Comparison of ENCODE assay signal across 20 cellular contexts in the genomic region with DNA sequence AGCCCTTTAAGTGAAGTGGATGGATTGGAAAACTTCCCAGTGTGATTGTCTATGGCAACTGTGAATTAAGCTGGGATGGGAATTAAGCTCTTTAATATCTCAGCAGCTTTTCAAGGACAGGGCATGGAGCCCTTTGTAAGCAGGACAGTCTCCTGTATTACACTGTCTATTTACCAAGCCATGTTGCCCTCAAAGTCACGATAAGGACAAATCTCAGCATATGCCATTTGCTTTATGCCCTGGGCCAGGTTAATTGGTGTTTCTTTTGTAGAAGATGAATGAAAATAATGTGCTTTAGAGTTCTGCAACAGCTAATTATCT. TPM values are rescaled to one million over a fixed set of nuclear protein-coding genes. Genes with fewer than 3 reads are reported as not detected.
DNase-seq lines count a peak whose midpoint lies in the region; ATAC-seq and TF ChIP-seq lines count a peak whose summit lies in the region.
"Had no signal": no experiment of that assay in that cellular context is flagged by ENCODE, and none has a peak within 500 bp of the region (broad histone marks: within the 10 kb centered on the region; RNA-seq: fewer than 3 reads in every experiment).

No MANE protein-coding gene starts in this region.

- no peak overlapping the region for H3K18ac ChIP-seq in mesenchymal stem cell (ENCODE audit: low read depth in 1 of 2, low read length in 2 of 2)

- H4K91ac ChIP-seq in mesenchymal stem cell (ENCODE audit: low read length), result no peak overlapping the region

- 92% methylated on average over 1 of the region's 1 CpG for WGBS in SK-N-SH (ENCODE audit: low lambda C conversion rate)
- WGBS in mesenchymal stem cell, result 100% methylated on average over 1 of the region's 1 CpG
- WGBS in suprapubic skin, result 94% methylated on average over 1 of the region's 1 CpG

- H3K36me3 Mint-ChIP-seq in WTC11, result peaks cover 46% of the 10 kb centered on the region

- no peak overlapping the region for H4K8ac ChIP-seq in mesenchymal stem cell (ENCODE audit: low read length)

- no peak overlapping the region for H2BK12ac ChIP-seq in mesenchymal stem cell (ENCODE audit: low read length in 2 of 2)

- no peak overlapping the region for H3K23ac ChIP-seq in mesenchymal stem cell (ENCODE audit: low read length in 2 of 2)

- peaks cover 27% of the 10 kb centered on the region for H3K79me1 ChIP-seq in mesenchymal stem cell (replicated peaks; ENCODE audit: low read length, poor library complexity, severe bottlenecking)

- H3K36me3 ChIP-seq in SK-N-SH (replicated peaks in 1 of 2; ENCODE audit: control insufficient read depth in 1 of 2, insufficient read depth in 2 of 2, low read length in 1 of 2), result peaks cover 88% of the 10 kb centered on the region in 2 experiments
- H3K36me3 ChIP-seq in mesenchymal stem cell (ENCODE audit: control insufficient read depth in 1 of 2, insufficient read depth in 2 of 2, low read depth in 1 of 2, low read length in 2 of 2), result peaks cover 26 to 88% of the 10 kb centered on the region in 2 experiments
- H3K36me3 ChIP-seq in suprapubic skin, result peaks cover 89% of the 10 kb centered on the region

- no peak overlapping the region for H2BK120ac ChIP-seq in mesenchymal stem cell (ENCODE audit: low read depth, low read length)

- H3K9ac ChIP-seq in SK-N-SH (no peak overlapping the region), mesenchymal stem cell (ENCODE audit: low read length) (peak overlapping the region; percentile 59)

- TF ChIP-seq EP300 in SK-N-SH (IDR thresholded peaks at IDR 0.05; ENCODE audit: borderline replicate concordance in 1 of 2, low read depth in 1 of 2, low read length in 1 of 2) (no peak), suprapubic skin (IDR thresholded peaks at IDR 0.05) (no peak)

- no peaks in the 10 kb centered on the region for H3K27me3 Mint-ChIP-seq in WTC11 (ENCODE audit: low read depth)
- H3K27me3 Mint-ChIP-seq: T-cell had no signal

- peak overlapping the region; percentile 33 for H2AK5ac ChIP-seq in mesenchymal stem cell (ENCODE audit: low read length, severe bottlenecking)

- no peak overlapping the region for H3K4ac ChIP-seq in mesenchymal stem cell (ENCODE audit: low read depth in 1 of 2, low read length in 2 of 2)

- H3K4me3 ChIP-seq in SK-N-SH (ENCODE audit: low read depth in 2 of 2, low read length in 1 of 2) (no peak overlapping the region), mesenchymal stem cell (ENCODE audit: insufficient read depth in 1 of 2, low read depth in 1 of 2, low read length in 2 of 2) (no peak overlapping the region), suprapubic skin (no peak overlapping the region)
- H3K4me3 ChIP-seq: prostate gland, skin epidermis had no signal

- no peak for ATAC-seq in SK-N-SH treated with all-trans-retinoic acid at 6 μM for 48 hours
- ATAC-seq in WTC11, result no peak
- ATAC-seq: HCT116, T-cell had no signal

- H3K27ac ChIP-seq in SK-N-SH (ENCODE audit: low read depth in 2 of 2, low read length in 1 of 2) (peak overlapping the region in 1 of 2 experiments; percentile 49; a peak in 2 of 4 replicates), mesenchymal stem cell (ENCODE audit: low read length, poor library complexity, severe bottlenecking) (no peak overlapping the region), suprapubic skin (no peak overlapping the region)
- H3K27ac ChIP-seq: prostate gland, skin epidermis had no signal

- no peak overlapping the region for H3K4me3 Mint-ChIP-seq in WTC11
- H3K4me3 Mint-ChIP-seq: CD14-positive monocyte, nephron progenitor cell, T-cell had no signal

- H3K9me3 ChIP-seq in SK-N-SH, result no peaks in the 10 kb centered on the region
- H3K9me3 ChIP-seq in mesenchymal stem cell (ENCODE audit: control insufficient read depth, low read length), result no peaks in the 10 kb centered on the region
- H3K9me3 ChIP-seq in suprapubic skin, result no peaks in the 10 kb centered on the region
- H3K9me3 ChIP-seq: prostate gland had no signal

- peaks cover 38% of the 10 kb centered on the region for H3F3A ChIP-seq in SK-N-SH (replicated peaks; ENCODE audit: insufficient read depth)

- no peak overlapping the region for H3K14ac ChIP-seq in mesenchymal stem cell (ENCODE audit: low read length in 2 of 2)

- no peaks in the 10 kb centered on the region for H3K9me2 ChIP-seq in SK-N-SH

- peaks cover 90% of the 10 kb centered on the region for H3K79me2 ChIP-seq in SK-N-SH (ENCODE audit: insufficient read depth)

- no peak for TF ChIP-seq RAD21 in SK-N-SH (IDR thresholded peaks at IDR 0.05; ENCODE audit: low read length)

- no peak overlapping the region for H3K27ac Mint-ChIP-seq in WTC11
- H3K27ac Mint-ChIP-seq: nephron progenitor cell, T-cell had no signal

- H3K9me3 Mint-ChIP-seq in WTC11, result no peaks in the 10 kb centered on the region
- H3K9me3 Mint-ChIP-seq: CD14-positive monocyte, nephron progenitor cell, T-cell had no signal

- no peaks in the 10 kb centered on the region for H4K20me1 ChIP-seq in SK-N-SH (ENCODE audit: insufficient read depth)

- CTCF ChIA-PET in SK-N-SH (lab: Yijun Ruan, JAX), result interaction anchor here (0.7 to 2.4 kb wide), 5 partner anchors 7 to 144 kb away, joined by 3 to 16 read pairs (median 3); no protein-coding TSS in a partner anchor
- CTCF ChIA-PET in WTC11 (lab: Charles Lee), result interaction anchor here (0.6 to 1.1 kb wide), 3 partner anchors 15 to 92 kb away, joined by 3 read pairs; no protein-coding TSS in a partner anchor

- no peaks in the 10 kb centered on the region for H3K4me1 Mint-ChIP-seq in WTC11
- H3K4me1 Mint-ChIP-seq: nephron progenitor cell had no signal

- H3K27me3 ChIP-seq in SK-N-SH (ENCODE audit: insufficient read depth), result no peaks in the 10 kb centered on the region
- H3K27me3 ChIP-seq in mesenchymal stem cell (ENCODE audit: control insufficient read depth in 1 of 2, insufficient read depth in 1 of 2, low read length in 2 of 2), result no peaks in the 10 kb centered on the region
- H3K27me3 ChIP-seq in suprapubic skin, result no peaks in the 10 kb centered on the region

- POLR2A ChIA-PET in SK-N-SH (lab: Yijun Ruan, JAX), result no interaction called here
- POLR2A ChIA-PET in WTC11 (lab: Charles Lee), result no interaction called here

- H3K4me2 ChIP-seq in SK-N-SH (peak overlapping the region; percentile 17; the same call in 1 of the 2 replicates), mesenchymal stem cell (ENCODE audit: low read length, poor library complexity, severe bottlenecking) (no peak overlapping the region)

- H2AFZ ChIP-seq in SK-N-SH (ENCODE audit: low read depth) (no peak overlapping the region), mesenchymal stem cell (ENCODE audit: low read depth, low read length) (no peak overlapping the region)

- TF ChIP-seq CTCF in SK-N-SH (IDR thresholded peaks at IDR 0.05) (no peak), suprapubic skin (IDR thresholded peaks at IDR 0.05) (no peak), WTC11 (IDR thresholded peaks at IDR 0.05) (no peak)

- DNase-seq in SK-N-SH, result no peak
- DNase-seq in NCI-H1417 (lab: John Stamatoyannopoulos, UW), result peak in 2 of 3 experiments; percentile 67 to 95
- peak; percentile 10 for DNase-seq in NCI-H2196 treated with DMSO at 0.1 percent for 48 hours (lab: John Stamatoyannopoulos, UW; ENCODE audit: unreplicated experiment)
- DNase-seq in mesenchymal stem cell, result no peak
- no peak for DNase-seq in suprapubic skin (ENCODE audit: low spot score in 2 of 2)
- no peak for DNase-seq in AG08395 (ENCODE audit: low spot score)
- DNase-seq in WTC11 (ENCODE audit: low spot score), result no peak
- DNase-seq: activated CD4-positive, alpha-beta T cell treated with anti-CD3 and anti-CD28 coated beads, Interleukin-2, amount 50 U/mL, for 1 hour; activated CD8-positive, alpha-beta memory T cell treated with anti-CD3 and anti-CD28 coated beads, Interleukin-2, amount 50 U/mL, for 48 hours; activated effector memory CD4-positive, alpha-beta T cell treated with anti-CD3 and anti-CD28 coated beads, Interleukin-2, amount 50 U/mL, for 16 hours; central memory CD4-positive, alpha-beta T cell; DMS53; nephron progenitor cell; stimulated activated CD4-positive, alpha-beta T cell treated with anti-CD3 and anti-CD28 coated beads, Interleukin-2, amount 100 ng/mL, for 48 hours; T-cell had no signal

- no peak for TF ChIP-seq POLR2A in suprapubic skin (IDR thresholded peaks at IDR 0.05)

- H2BK15ac ChIP-seq in mesenchymal stem cell (ENCODE audit: low read depth, poor library complexity, severe bottlenecking), result no peak overlapping the region

- no peak overlapping the region for H2BK5ac ChIP-seq in mesenchymal stem cell (ENCODE audit: low read depth, low read length, poor library complexity, severe bottlenecking)

- H3K4me1 ChIP-seq in SK-N-SH (ENCODE audit: control insufficient read depth in 1 of 2, insufficient read depth in 2 of 2, low read depth in 1 of 2, low read length in 1 of 2) (peaks cover 3 to 28% of the 10 kb centered on the region in 2 experiments), mesenchymal stem cell (ENCODE audit: control insufficient read depth, insufficient read depth, low read depth, low read length) (peaks cover 4% of the 10 kb centered on the region), suprapubic skin (peaks cover under 1% of the 10 kb centered on the region)
- H3K4me1 ChIP-seq: prostate gland had no signal

TF ChIP-seq in SK-N-SH, 30 proteins besides CTCF, POLR2A, EP300 and RAD21 (continues in another document):
- TF ChIP-seq TCF12 (IDR thresholded peaks at IDR 0.05) (no peak), GATA2 (CRISPR knock-in tag; IDR thresholded peaks at IDR 0.05) (no peak)

TF ChIP-seq in SK-N-SH treated with all-trans-retinoic acid at 6 μM for 48 hours, 23 proteins besides CTCF, POLR2A, EP300 and RAD21 (continues in another document):
- no peak for TF ChIP-seq TCF4 (CRISPR knock-in tag; IDR thresholded peaks at IDR 0.05; ENCODE audit: borderline replicate concordance)

RNA-seq across cellular contexts. Expression of gene UTP25, which starts 17.6 kb away (rescaled TPM):
- polyA plus RNA-seq in SK-N-SH (2012; rRNA removed), result 6.3 and 9.3 TPM in 2 replicates
- 6.3 and 7.1 TPM in 2 replicates for polyA plus RNA-seq in SK-N-SH (2012; cell fraction: cytosol; rRNA removed)
- 8.9 and 16.0 TPM in 2 replicates for polyA plus RNA-seq in SK-N-SH (2012; cell fraction: nucleus; rRNA removed)
- polyA plus RNA-seq in mesenchymal stem cell (2013, experiment 1 of 2), result 3.3 TPM
- 3.3 TPM for polyA plus RNA-seq in mesenchymal stem cell (2013, experiment 2 of 2)
- total RNA-seq in suprapubic skin (10 to 100 TPM in 3 of 4 donors, 1 to 10 TPM in 1; 9.6 to 17.9 (median 11.6) TPM), WTC11 (2021) (4.8 to 5.5 TPM (median 5.3 TPM) in 3 replicates)

RNA-seq across cellular contexts. Expression of gene IRF6, which starts 39.4 kb away (rescaled TPM):
- polyA plus RNA-seq in SK-N-SH (2012; rRNA removed), result 0.94 and 1.6 TPM in 2 replicates
- polyA plus RNA-seq in SK-N-SH (2012; cell fraction: cytosol; rRNA removed), result 0.77 and 1.0 TPM in 2 replicates
- polyA plus RNA-seq in SK-N-SH (2012; cell fraction: nucleus; rRNA removed), result 1.6 and 3.0 TPM in 2 replicates
- 0.69 TPM for polyA plus RNA-seq in mesenchymal stem cell (2013, experiment 1 of 2)
- 0.64 TPM for polyA plus RNA-seq in mesenchymal stem cell (2013, experiment 2 of 2)
- total RNA-seq in suprapubic skin, result 100 to 1,000 TPM; 195 to 235 (median 227) TPM
- total RNA-seq in WTC11 (2021), result 16.6 to 17.9 TPM (median 17.2 TPM) in 3 replicates

Comparison
In these comparisons a context has a peak if more than half of its experiments do, and no peak if none do; other contexts are left out.
1. DNase-seq: peak in NCI-H1417 (2 of 3) and NCI-H2196 treated with DMSO at 0.1 percent for 48 hours (single experiment); none in SK-N-SH (single experiment), mesenchymal stem cell (single experiment), suprapubic skin (0 of 2), AG08395 (single experiment) and WTC11 (single experiment).
2. RNA of gene IRF6, which starts 39.4 kb away (total RNA-seq): 195 to 235 TPM in suprapubic skin; 16.6 to 17.9 TPM in WTC11; every median in the first group is over 10 times any median in the second.